12 cellular contexts compared by ENCODE assay signal in genomic region chr7:154051006-154051642, GRCh38. TPM values are rescaled to one million over a fixed set of nuclear protein-coding genes. Genes with fewer than 3 reads are reported as not detected.
A peak's percentile ranks its signal among the peaks of the same experiment; 100 is the strongest.
DNase-seq lines count a peak whose midpoint lies in the region; ATAC-seq and TF ChIP-seq lines count a peak whose summit lies in the region.
"Not testable (repeated sequence)": the region's sequence is repeated elsewhere in the genome, so short reads cannot be mapped to it uniquely, and the experiment has no call there.
"Had no signal": no experiment of that assay in that cellular context is flagged by ENCODE, and none has a peak within 500 bp of the region (broad histone marks: within the 10 kb centered on the region; RNA-seq: fewer than 3 reads in every experiment).

No MANE protein-coding gene starts in this region.

- POLR2A ChIA-PET in IMR-90 (lab: Charles Lee; ENCODE audit: unreplicated experiment): not testable (repeated sequence)

- H3K9me3 Mint-ChIP-seq in activated naive CD4-positive, alpha-beta T cell treated with anti-CD3 and anti-CD28 coated beads, Interleukin-2, amount 50 U/mL, for 72 hours; nephron progenitor cell; stimulated activated naive B cell treated with anti-CD40 and anti-IgM and Interleukin-4, amounts not matched to agents 10 μg/mL and 1 μg/mL and 100 μg/mL, for 72 hours: not testable (repeated sequence)

- intact Hi-C loops in IMR-90 (cut with micrococcal nuclease): not testable (repeated sequence)

- H4K8ac ChIP-seq in IMR-90 (ENCODE audit: low read depth in 2 of 2, low read length in 2 of 2): not testable (repeated sequence)

- H3K9me3 ChIP-seq in BE2C; IMR-90 (ENCODE audit: control insufficient read depth, insufficient read depth, low read length); iPS-20b (ENCODE audit: insufficient read depth, low read depth, low read length): not testable (repeated sequence)

- H2BK15ac ChIP-seq in IMR-90 (ENCODE audit: low read depth, low read length): not testable (repeated sequence)

- not testable (repeated sequence) for H3K14ac ChIP-seq in IMR-90 (replicated peaks; ENCODE audit: low read depth, low read length)

- BruUV-seq in IMR-90 (replicated peaks; lab: Mats Ljungman, UMichigan): not testable (repeated sequence)

- H3K23ac ChIP-seq in IMR-90 (ENCODE audit: low read depth, low read length): not testable (repeated sequence)

- not testable (repeated sequence) for H2AK5ac ChIP-seq in IMR-90 (ENCODE audit: low read depth, low read length)

- H3K36me3 Mint-ChIP-seq in activated naive CD4-positive, alpha-beta T cell treated with anti-CD3 and anti-CD28 coated beads, Interleukin-2, amount 50 U/mL, for 72 hours; nephron progenitor cell (ENCODE audit: low read depth); stimulated activated naive B cell treated with anti-CD40 and anti-IgM and Interleukin-4, amounts not matched to agents 10 μg/mL and 1 μg/mL and 100 μg/mL, for 72 hours: not testable (repeated sequence)

- not testable (repeated sequence) for H2BK120ac ChIP-seq in IMR-90 (ENCODE audit: low read depth, low read length)

- DNase-seq in BE2C (peak; percentile 62), SK-N-DZ (ENCODE audit: low spot score) (peak; percentile 41), nephron progenitor cell (peak; percentile 41)
- not testable (repeated sequence) for DNase-seq in IMR-90; activated naive CD4-positive, alpha-beta T cell treated with anti-CD3 and anti-CD28 coated beads, Interleukin-2, amount 50 U/mL, for 72 hours (ENCODE audit: low spot score in 2 of 2); stimulated activated naive B cell treated with anti-CD40 and anti-IgM and Interleukin-4, amounts not matched to agents 10 μg/mL and 1 μg/mL and 100 μg/mL, for 72 hours

- H3K4me3 Mint-ChIP-seq in nephron progenitor cell: peak overlapping the region; percentile 70
- not testable (repeated sequence) for H3K4me3 Mint-ChIP-seq in stimulated activated naive B cell treated with anti-CD40 and anti-IgM and Interleukin-4, amounts not matched to agents 10 μg/mL and 1 μg/mL and 100 μg/mL, for 72 hours

- H3K18ac ChIP-seq in IMR-90 (ENCODE audit: low read depth, low read length): not testable (repeated sequence)

- in situ Hi-C loops in IMR-90 (cut with MboI; ENCODE audit: low sequenced_read_pairs): not testable (repeated sequence)

- not testable (repeated sequence) for H3K9me1 ChIP-seq in IMR-90 (ENCODE audit: insufficient read depth, low read length)

- H3K79me1 ChIP-seq in IMR-90 (ENCODE audit: low read depth in 1 of 2, low read length in 2 of 2): not testable (repeated sequence)

- not testable (repeated sequence) for H2BK20ac ChIP-seq in IMR-90 (ENCODE audit: low read depth, low read length)

- H4K20me1 ChIP-seq in IMR-90 (ENCODE audit: insufficient read depth, low read length): not testable (repeated sequence)

- peak overlapping the region; percentile 57 for H3K4me3 ChIP-seq in BE2C (ENCODE audit: low read depth, low read length)
- not testable (repeated sequence) for H3K4me3 ChIP-seq in IMR-90 (ENCODE audit: insufficient read depth, low read depth, low read length)
- H3K4me3 ChIP-seq in iPS-20b (ENCODE audit: low read length): peak overlapping the region; percentile 40; the same call in 1 of the 2 replicates

- TF ChIP-seq POLR2A in IMR-90 (IDR thresholded peaks at IDR 0.05; ENCODE audit: low read depth, low read length): not testable (repeated sequence)

- H2BK5ac ChIP-seq in IMR-90 (ENCODE audit: low read depth, low read length, poor library complexity, severe bottlenecking): not testable (repeated sequence)

- not testable (repeated sequence) for TF ChIP-seq RAD21 in IMR-90 (IDR thresholded peaks at IDR 0.05; ENCODE audit: low read length)

- not testable (repeated sequence) for H3K9ac ChIP-seq in IMR-90 (ENCODE audit: low read depth, low read length); iPS-20b (ENCODE audit: low read depth, low read length)

- H3K56ac ChIP-seq in IMR-90 (ENCODE audit: extremely low read depth, insufficient read depth, low read length): not testable (repeated sequence)

- not testable (repeated sequence) for H3K4me1 Mint-ChIP-seq in nephron progenitor cell; stimulated activated naive B cell treated with anti-CD40 and anti-IgM and Interleukin-4, amounts not matched to agents 10 μg/mL and 1 μg/mL and 100 μg/mL, for 72 hours

- H3K27ac Mint-ChIP-seq in activated naive CD4-positive, alpha-beta T cell treated with anti-CD3 and anti-CD28 coated beads, Interleukin-2, amount 50 U/mL, for 72 hours: peak overlapping the region in 1 of 2 donors; percentile 44
- H3K27ac Mint-ChIP-seq in nephron progenitor cell; stimulated activated naive B cell treated with anti-CD40 and anti-IgM and Interleukin-4, amounts not matched to agents 10 μg/mL and 1 μg/mL and 100 μg/mL, for 72 hours: not testable (repeated sequence)

- dilution Hi-C loops in IMR-90 (cut with HindIII; ENCODE audit: low sequenced_read_pairs, unreplicated experiment): not testable (repeated sequence)

- not testable (repeated sequence) for H3K4me1 ChIP-seq in BE2C; IMR-90 (ENCODE audit: control insufficient read depth, insufficient read depth, low read length); iPS-20b (ENCODE audit: insufficient read depth, low read length)

- WGBS in IMR-90 (ENCODE audit: extremely low coverage in 2 of 2, insufficient read length in 1 of 2), 2 experiments: no CpG with 5 or more reads among the region's 42 CpGs

- H2AFZ ChIP-seq in IMR-90 (replicated peaks; ENCODE audit: low read length, poor library complexity): not testable (repeated sequence)

- CTCF ChIA-PET in IMR-90 (lab: Yijun Ruan, JAX): not testable (repeated sequence)

- not testable (repeated sequence) for H4K91ac ChIP-seq in IMR-90 (ENCODE audit: insufficient read depth, low read depth, low read length)

- not testable (repeated sequence) for H2AK9ac ChIP-seq in IMR-90 (replicated peaks; ENCODE audit: low read depth, low read length, poor library complexity)

- peaks cover 21% of the 10 kb centered on the region for H3K27me3 Mint-ChIP-seq in nephron progenitor cell (ENCODE audit: low read depth, poor library complexity)
- peaks cover 9 to 20% of the 10 kb centered on the region in 2 donors for H3K27me3 Mint-ChIP-seq in stimulated activated naive B cell treated with anti-CD40 and anti-IgM and Interleukin-4, amounts not matched to agents 10 μg/mL and 1 μg/mL and 100 μg/mL, for 72 hours

- not testable (repeated sequence) for H3K4ac ChIP-seq in IMR-90 (ENCODE audit: low read depth, low read length)

- not testable (repeated sequence) for H3K4me2 ChIP-seq in IMR-90 (ENCODE audit: low read depth, low read length)

- 0 out of 2 replicates have a peak, but pooled peaks have one; percentile 12 for TF ChIP-seq CTCF in BE2C (IDR thresholded peaks at IDR 0.05; ENCODE audit: low read depth, low read length)
- not testable (repeated sequence) for TF ChIP-seq CTCF in IMR-90 (conservative IDR thresholded peaks at IDR 0.05; ENCODE audit: low read depth, low read length); nephron progenitor cell (IDR thresholded peaks at IDR 0.05)

- not testable (repeated sequence) for H4K5ac ChIP-seq in IMR-90 (ENCODE audit: low read depth, low read length)

- ATAC-seq in IMR-90 (ENCODE audit: low read depth) (peak; percentile 65), esophagus mucosa (peak; percentile 72)
- ATAC-seq in activated naive CD4-positive, alpha-beta T cell treated with anti-CD3 and anti-CD28 coated beads, Interleukin-2, amount 50 U/mL, for 72 hours: peak; percentile 87 to 95
- ATAC-seq in stimulated activated naive B cell treated with anti-CD40 and anti-IgM and Interleukin-4, amounts not matched to agents 10 μg/mL and 1 μg/mL and 100 μg/mL, for 72 hours (replicated peaks): peak; percentile 46 to 48

- H3K27ac ChIP-seq in IMR-90 (ENCODE audit: insufficient read depth, low read length); iPS-20b (ENCODE audit: low read length): not testable (repeated sequence)

- H3K36me3 ChIP-seq in BE2C; IMR-90 (ENCODE audit: control insufficient read depth, insufficient read depth, low read length); iPS-20b (ENCODE audit: insufficient read depth, low read depth, low read length): not testable (repeated sequence)

- H3K27me3 ChIP-seq in BE2C; IMR-90 (ENCODE audit: control insufficient read depth, insufficient read depth, low read length): not testable (repeated sequence)
- peaks cover 24% of the 10 kb centered on the region for H3K27me3 ChIP-seq in iPS-20b (ENCODE audit: insufficient read depth, low read length)

RNA-seq across cellular contexts. Expression of gene DPP6, which starts 1.1 kb away (rescaled TPM):
- polyA plus RNA-seq in BE2C (2012; ENCODE audit: insufficient read depth, insufficient read length, low read depth): 9.2 TPM
- total RNA-seq in IMR-90 (2012; rRNA removed) (not detected in 2 replicates), esophagus mucosa (0.12 TPM)
- not detected in 2 replicates for polyA plus RNA-seq in IMR-90 (2012; rRNA removed)
- polyA plus RNA-seq in IMR-90 (2012; cell fraction: cytosol; rRNA removed): not detected in 2 replicates
- not detected in 2 replicates for polyA plus RNA-seq in IMR-90 (2012; cell fraction: nucleus; rRNA removed; ENCODE audit: low replicate concordance)
- 30.0 and 31.0 TPM in 2 replicates for polyA plus RNA-seq in SK-N-DZ (2014; cell fraction: cytosol; rRNA removed)
- polyA plus RNA-seq in SK-N-DZ (2014; cell fraction: nucleus; rRNA removed): 20.6 and 25.5 TPM in 2 replicates
- not detected for total RNA-seq in activated naive CD4-positive, alpha-beta T cell treated with anti-CD3 and anti-CD28 coated beads, Interleukin-2, amount 50 U/mL, for 72 hours
- total RNA-seq: A172, lung microvascular endothelial cell had no signal
- polyA plus RNA-seq: BJ, immature natural killer cell had no signal
